ENCODE assay signal across 8 cellular contexts in the genomic region with DNA sequence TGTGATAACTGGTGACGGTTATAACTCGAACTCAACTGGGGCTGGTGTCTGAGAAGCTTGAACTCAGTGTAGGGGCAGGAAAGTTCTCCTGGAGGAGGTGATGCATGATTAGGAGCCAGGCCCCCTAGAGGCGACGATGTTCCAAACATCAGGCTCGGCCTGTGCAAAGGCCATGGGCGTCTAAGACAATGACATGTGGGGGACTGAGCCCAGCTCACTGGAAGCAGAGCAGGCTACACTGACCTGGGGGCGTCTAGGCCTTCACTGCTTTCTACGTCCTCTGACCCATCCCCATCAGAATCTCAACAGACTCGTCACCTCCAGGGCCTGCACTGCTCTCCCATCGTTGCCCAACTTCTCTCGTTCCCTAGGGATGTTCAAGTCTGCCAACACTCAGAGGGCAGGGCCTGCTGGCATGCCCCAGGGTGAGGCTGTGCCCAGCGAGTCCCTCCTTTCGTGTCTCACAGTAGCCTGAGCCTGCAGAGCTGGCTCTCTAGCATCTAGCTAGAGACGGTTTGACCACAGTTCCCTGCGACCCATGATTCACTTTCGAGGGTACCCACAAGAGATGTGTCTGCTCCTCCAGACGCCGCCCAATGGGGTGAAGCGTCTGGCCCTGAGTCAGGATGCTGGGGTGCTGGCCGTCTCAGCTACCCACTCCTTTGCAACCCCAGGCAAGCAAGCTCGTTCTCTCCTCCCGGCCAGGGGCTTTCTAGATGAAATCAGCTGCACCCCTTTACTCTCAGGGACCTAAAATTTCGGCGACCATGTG. TPM values are rescaled to one million over a fixed set of nuclear protein-coding genes. Genes with fewer than 3 reads are reported as not detected.
DNase-seq lines count a peak whose midpoint lies in the region; ATAC-seq and TF ChIP-seq lines count a peak whose summit lies in the region.

No MANE protein-coding gene starts in this region.

- H3K4me1 Mint-ChIP-seq in stimulated activated effector memory CD8-positive, alpha-beta T cell treated with anti-CD3 and anti-CD28 coated beads, Interleukin-12 subunit alpha, Interleukin-12 subunit beta, amount 100 ng/mL, for 72 hours = peaks cover 59% of the 10 kb centered on the region

- no peak for TF ChIP-seq CTCF in mucosa of descending colon (IDR thresholded peaks at IDR 0.05)

- H3K4me3 ChIP-seq in mucosa of descending colon = peak overlapping the region; percentile 81

- peaks cover 93% of the 10 kb centered on the region for H3K36me3 Mint-ChIP-seq in stimulated activated effector memory CD8-positive, alpha-beta T cell treated with anti-CD3 and anti-CD28 coated beads, Interleukin-12 subunit alpha, Interleukin-12 subunit beta, amount 100 ng/mL, for 72 hours

- H3K9me3 Mint-ChIP-seq in stimulated activated effector memory CD8-positive, alpha-beta T cell treated with anti-CD3 and anti-CD28 coated beads, Interleukin-12 subunit alpha, Interleukin-12 subunit beta, amount 100 ng/mL, for 72 hours = no peaks in the 10 kb centered on the region

- intact Hi-C loops in mucosa of descending colon (cut with DNase I, micrococcal nuclease) = no loop called here

- H3K9me3 ChIP-seq in mucosa of descending colon = no peaks in the 10 kb centered on the region

- peak; percentile 23 for ATAC-seq in HG02642 (IDR thresholded peaks at IDR 0.05; ENCODE audit: poor library complexity, unreplicated experiment)
- peak; percentile 41 for ATAC-seq in mucosa of descending colon
- ATAC-seq in stimulated activated effector memory CD8-positive, alpha-beta T cell treated with anti-CD3 and anti-CD28 coated beads, Interleukin-12 subunit alpha, Interleukin-12 subunit beta, amount 100 ng/mL, for 72 hours = peak; percentile 86
- ATAC-seq in GM21367 (IDR thresholded peaks at IDR 0.05; ENCODE audit: unreplicated experiment) = no peak

- H3K27ac Mint-ChIP-seq in stimulated activated effector memory CD8-positive, alpha-beta T cell treated with anti-CD3 and anti-CD28 coated beads, Interleukin-12 subunit alpha, Interleukin-12 subunit beta, amount 100 ng/mL, for 72 hours = peak overlapping the region; percentile 100

- DNase-seq in EL = peak; percentile 79
- peak; percentile 49 for DNase-seq in NCI-H446 treated with DMSO at 0.1 percent for 48 hours (lab: John Stamatoyannopoulos, UW)
- DNase-seq in activated CD4-positive, alpha-beta T cell treated with anti-CD3 and anti-CD28 coated beads, Interleukin-2, amount 50 U/mL, for 24 hours (ENCODE audit: low read depth in 1 of 2, low spot score in 1 of 2) = peak; percentile 44 to 68
- DNase-seq in effector CD8-positive, alpha-beta T cell (lab: John Stamatoyannopoulos, UW) = peak; percentile 38
- DNase-seq in mucosa of descending colon = peak; percentile 72 to 78 (median 74)
- peak; percentile 70 to 89 for DNase-seq in stimulated activated effector memory CD8-positive, alpha-beta T cell treated with anti-CD3 and anti-CD28 coated beads, Interleukin-12 subunit alpha, Interleukin-12 subunit beta, amount 100 ng/mL, for 72 hours (ENCODE audit: low spot score in 2 of 2)

- H3K4me1 ChIP-seq in mucosa of descending colon (ENCODE audit: low read depth) = peaks cover 27% of the 10 kb centered on the region

- peak overlapping the region; percentile 98 for H3K4me3 Mint-ChIP-seq in stimulated activated effector memory CD8-positive, alpha-beta T cell treated with anti-CD3 and anti-CD28 coated beads, Interleukin-12 subunit alpha, Interleukin-12 subunit beta, amount 100 ng/mL, for 72 hours

- H3K36me3 ChIP-seq in mucosa of descending colon (ENCODE audit: low read depth) = no peaks in the 10 kb centered on the region

RNA-seq across cellular contexts. Expression of gene ATG16L2, which starts 1.1 kb away (rescaled TPM):
- total RNA-seq in mucosa of descending colon = 10 to 100 TPM; 37.7 to 64.3 (median 52.5) TPM

RNA-seq across cellular contexts. Expression of gene STARD10, which starts 19.3 kb away (rescaled TPM):
- total RNA-seq in mucosa of descending colon = 100 to 1,000 TPM; 177 to 472 (median 306) TPM
